ENCODE assay signal across 8 cellular contexts in genomic region chr19:53158119-53158656, GRCh38. TPM values are rescaled to one million over a fixed set of nuclear protein-coding genes. Genes with fewer than 3 reads are reported as not detected.
DNase-seq lines count a peak whose midpoint lies in the region; ATAC-seq and TF ChIP-seq lines count a peak whose summit lies in the region.

No MANE protein-coding gene starts in this region.

- peak overlapping the region; percentile 80 for H3K9ac ChIP-seq in Karpas-422 (ENCODE audit: low read length)

- no peaks in the 10 kb centered on the region for H3K9me2 ChIP-seq in Karpas-422 (replicated peaks; ENCODE audit: insufficient read depth, low read length)

- H3K9me3 Mint-ChIP-seq in activated T-helper 1 cell treated with anti-CD3 and anti-CD28 coated beads, Interleukin-12 subunit alpha, Interleukin-12 subunit beta, Interleukin-2, Interleukin-4 antibody, amounts not matched to agents 30 ng/mL and 10 ng/mL and 1 ng/mL, durations not matched to agents 14 hours and 24 hours and 36 hours: peaks cover 54% of the 10 kb centered on the region

- H3K27ac ChIP-seq in C4-2B (peak overlapping the region; percentile 8; the same call in 1 of the 2 replicates), Karpas-422 (ENCODE audit: low read length) (peak overlapping the region; percentile 22; the same call in 1 of the 2 replicates), gastroesophageal sphincter (peak overlapping the region; percentile 41 to 85 (median 76)), upper lobe of right lung (peak overlapping the region; percentile 71)

- H3K4me3 ChIP-seq in Karpas-422 (ENCODE audit: low read length) (peak overlapping the region; percentile 73), gastroesophageal sphincter (peak overlapping the region; percentile 62 to 66), neuron (ENCODE audit: low read length) (peak overlapping the region; percentile 83), upper lobe of right lung (peak overlapping the region; percentile 69)

- H4K20me1 ChIP-seq in Karpas-422 (ENCODE audit: insufficient read depth, low read depth, low read length): no peaks in the 10 kb centered on the region

- H3K27me3 ChIP-seq in Karpas-422 (ENCODE audit: low read length) (no peaks in the 10 kb centered on the region), gastroesophageal sphincter (no peaks in the 10 kb centered on the region), neuron (ENCODE audit: insufficient read depth, low read length) (no peaks in the 10 kb centered on the region), upper lobe of right lung (no peaks in the 10 kb centered on the region)

- TF ChIP-seq CTCF in C4-2B (conservative IDR thresholded peaks at IDR 0.05) (no peak), gastroesophageal sphincter (IDR thresholded peaks at IDR 0.05) (no peak), upper lobe of right lung (IDR thresholded peaks at IDR 0.05) (no peak)

- peaks cover 15% of the 10 kb centered on the region for H3K4me1 Mint-ChIP-seq in activated T-helper 1 cell treated with anti-CD3 and anti-CD28 coated beads, Interleukin-12 subunit alpha, Interleukin-12 subunit beta, Interleukin-2, Interleukin-4 antibody, amounts not matched to agents 30 ng/mL and 10 ng/mL and 1 ng/mL, durations not matched to agents 14 hours and 24 hours and 36 hours (ENCODE audit: low read depth)

- H3K36me3 ChIP-seq in Karpas-422 (ENCODE audit: insufficient read depth, low read length): peaks cover 38% of the 10 kb centered on the region
- H3K36me3 ChIP-seq in gastroesophageal sphincter: peaks cover 0 to 35% of the 10 kb centered on the region in 2 donors
- peaks cover 18% of the 10 kb centered on the region for H3K36me3 ChIP-seq in neuron (ENCODE audit: insufficient read depth, low read length)
- H3K36me3 ChIP-seq in upper lobe of right lung: no peaks in the 10 kb centered on the region

- DNase-seq in Karpas-422: peak; percentile 79
- peak; percentile 16 for DNase-seq in activated T-helper 1 cell treated with anti-CD3 and anti-CD28 coated beads, Interleukin-12 subunit alpha, Interleukin-12 subunit beta, Interleukin-2, Interleukin-4 antibody, amounts not matched to agents 30 ng/mL and 10 ng/mL and 1 ng/mL, durations not matched to agents 14 hours and 24 hours and 36 hours (ENCODE audit: low spot score)
- DNase-seq in upper lobe of right lung: peak; percentile 68
- DNase-seq in SIG-M5 (lab: John Stamatoyannopoulos, UW): no peak
- no peak for DNase-seq in SIG-M5 treated with dmso at 0.1 percent for 504 hours (lab: John Stamatoyannopoulos, UW; ENCODE audit: unreplicated experiment)

- WGBS in gastroesophageal sphincter (ENCODE audit: low coverage in 1 of 2), 2 donors: 2% methylated on average over 33 of the region's 41 CpGs; no CpG with 5 or more reads in 1 of the 2 donors

- H3K27me3 Mint-ChIP-seq in activated T-helper 1 cell treated with anti-CD3 and anti-CD28 coated beads, Interleukin-12 subunit alpha, Interleukin-12 subunit beta, Interleukin-2, Interleukin-4 antibody, amounts not matched to agents 30 ng/mL and 10 ng/mL and 1 ng/mL, durations not matched to agents 14 hours and 24 hours and 36 hours (ENCODE audit: insufficient read depth): no peaks in the 10 kb centered on the region

- H3K36me3 Mint-ChIP-seq in activated T-helper 1 cell treated with anti-CD3 and anti-CD28 coated beads, Interleukin-12 subunit alpha, Interleukin-12 subunit beta, Interleukin-2, Interleukin-4 antibody, amounts not matched to agents 30 ng/mL and 10 ng/mL and 1 ng/mL, durations not matched to agents 14 hours and 24 hours and 36 hours (ENCODE audit: low read depth): peaks cover 24% of the 10 kb centered on the region

- peak overlapping the region; percentile 85 for H3K4me3 Mint-ChIP-seq in activated T-helper 1 cell treated with anti-CD3 and anti-CD28 coated beads, Interleukin-12 subunit alpha, Interleukin-12 subunit beta, Interleukin-2, Interleukin-4 antibody, amounts not matched to agents 30 ng/mL and 10 ng/mL and 1 ng/mL, durations not matched to agents 14 hours and 24 hours and 36 hours

- H3K27ac Mint-ChIP-seq in activated T-helper 1 cell treated with anti-CD3 and anti-CD28 coated beads, Interleukin-12 subunit alpha, Interleukin-12 subunit beta, Interleukin-2, Interleukin-4 antibody, amounts not matched to agents 30 ng/mL and 10 ng/mL and 1 ng/mL, durations not matched to agents 14 hours and 24 hours and 36 hours: peak overlapping the region; percentile 71

- TF ChIP-seq EP300 in gastroesophageal sphincter (IDR thresholded peaks at IDR 0.05): no peak

- no peak for TF ChIP-seq POLR2A in gastroesophageal sphincter (IDR thresholded peaks at IDR 0.05)

- H3K4me1 ChIP-seq in Karpas-422 (ENCODE audit: low read length): peaks cover 18% of the 10 kb centered on the region
- H3K4me1 ChIP-seq in gastroesophageal sphincter: peaks cover 0 to 28% (median 10%) of the 10 kb centered on the region in 3 donors
- H3K4me1 ChIP-seq in neuron (ENCODE audit: insufficient read depth, low read length): peaks cover 6% of the 10 kb centered on the region
- H3K4me1 ChIP-seq in upper lobe of right lung: no peaks in the 10 kb centered on the region

- intact Hi-C loops in activated T-helper 1 cell treated with anti-CD3 and anti-CD28 coated beads, Interleukin-12 subunit alpha, Interleukin-12 subunit beta, Interleukin-2, Interleukin-4 antibody, amounts not matched to agents 30 ng/mL and 10 ng/mL and 1 ng/mL, durations not matched to agents 14 hours and 24 hours and 36 hours (cut with micrococcal nuclease): loop anchor here (2.0 kb wide), 1 partner anchor 175 kb away; the partner anchor contains the start of gene ZNF845
- intact Hi-C loops in upper lobe of right lung (cut with DNase I): no loop called here

- ATAC-seq in gastroesophageal sphincter (peak; percentile 17), upper lobe of right lung (peak; percentile 62)

- H2AFZ ChIP-seq in Karpas-422 (ENCODE audit: low read length) (no peak overlapping the region), neuron (ENCODE audit: low read depth, low read length) (peak overlapping the region; percentile 84)

- H3K9me3 ChIP-seq in Karpas-422 (ENCODE audit: low read length): peaks cover 14% of the 10 kb centered on the region
- peaks cover 0 to 16% (median 0%) of the 10 kb centered on the region in 3 donors for H3K9me3 ChIP-seq in gastroesophageal sphincter
- H3K9me3 ChIP-seq in neuron (ENCODE audit: low read length): peaks cover 11% of the 10 kb centered on the region
- H3K9me3 ChIP-seq in upper lobe of right lung: peaks cover 5% of the 10 kb centered on the region

- H3K79me2 ChIP-seq in Karpas-422 (ENCODE audit: low read length): peaks cover 53% of the 10 kb centered on the region

- peak overlapping the region; percentile 93 for H3K4me2 ChIP-seq in Karpas-422 (ENCODE audit: low read depth, low read length, poor library complexity, severe bottlenecking)

RNA-seq across cellular contexts. Expression of gene ZNF347, which starts 0.7 kb away (rescaled TPM):
- total RNA-seq in Karpas-422 (2014; rRNA removed; shearing (Covaris generic); ENCODE audit: low replicate concordance): 11.3 and 17.6 TPM in 2 replicates
- total RNA-seq in activated T-helper 1 cell treated with anti-CD3 and anti-CD28 coated beads, Interleukin-12 subunit alpha, Interleukin-12 subunit beta, Interleukin-2, Interleukin-4 antibody, amounts not matched to agents 30 ng/mL and 10 ng/mL and 1 ng/mL, durations not matched to agents 14 hours and 24 hours and 36 hours: 6.5 and 7.3 TPM in 2 replicates
- total RNA-seq in gastroesophageal sphincter: 10 to 100 TPM in 1 of 4 donors, 1 to 10 TPM in 3; 8.5 to 14.2 (median 8.8) TPM
- total RNA-seq in upper lobe of right lung: 16.2 TPM

RNA-seq across cellular contexts. Expression of gene ZNF415, which starts 25.5 kb away (rescaled TPM):
- total RNA-seq in Karpas-422 (2014; rRNA removed; shearing (Covaris generic); ENCODE audit: low replicate concordance): 9.1 and 11.1 TPM in 2 replicates
- total RNA-seq in activated T-helper 1 cell treated with anti-CD3 and anti-CD28 coated beads, Interleukin-12 subunit alpha, Interleukin-12 subunit beta, Interleukin-2, Interleukin-4 antibody, amounts not matched to agents 30 ng/mL and 10 ng/mL and 1 ng/mL, durations not matched to agents 14 hours and 24 hours and 36 hours: 0.20 and 0.21 TPM in 2 replicates
- 10 to 100 TPM in 3 of 4 donors, 1 to 10 TPM in 1; 8.6 to 35.0 (median 14.1) TPM for total RNA-seq in gastroesophageal sphincter
- 7.0 TPM for total RNA-seq in upper lobe of right lung

RNA-seq across cellular contexts. Expression of gene ZNF665, which starts 35.0 kb away (rescaled TPM):
- 9.3 and 52.1 TPM in 2 replicates for total RNA-seq in Karpas-422 (2014; rRNA removed; shearing (Covaris generic); ENCODE audit: low replicate concordance)
- total RNA-seq in activated T-helper 1 cell treated with anti-CD3 and anti-CD28 coated beads, Interleukin-12 subunit alpha, Interleukin-12 subunit beta, Interleukin-2, Interleukin-4 antibody, amounts not matched to agents 30 ng/mL and 10 ng/mL and 1 ng/mL, durations not matched to agents 14 hours and 24 hours and 36 hours: 1.6 and 2.6 TPM in 2 replicates
- total RNA-seq in gastroesophageal sphincter (10 to 100 TPM in 1 of 4 donors, 1 to 10 TPM in 3; 2.1 to 32.1 (median 4.1) TPM), upper lobe of right lung (6.0 TPM)

RNA-seq across cellular contexts. Expression of gene ZNF160, which starts 55.0 kb away (rescaled TPM):
- total RNA-seq in Karpas-422 (2014; rRNA removed; shearing (Covaris generic); ENCODE audit: low replicate concordance): 97.3 and 122 TPM in 2 replicates
- 26.0 and 27.8 TPM in 2 replicates for total RNA-seq in activated T-helper 1 cell treated with anti-CD3 and anti-CD28 coated beads, Interleukin-12 subunit alpha, Interleukin-12 subunit beta, Interleukin-2, Interleukin-4 antibody, amounts not matched to agents 30 ng/mL and 10 ng/mL and 1 ng/mL, durations not matched to agents 14 hours and 24 hours and 36 hours
- total RNA-seq in gastroesophageal sphincter: 10 to 100 TPM; 21.4 to 71.1 (median 31.7) TPM
- 35.3 TPM for total RNA-seq in upper lobe of right lung

Comparison
In these comparisons a context has a peak if more than half of its experiments do, and no peak if none do; other contexts are left out.
1. H3K27ac ChIP-seq: peak in every context shown above with its lines; median percentile 76 in gastroesophageal sphincter; 71 in upper lobe of right lung; 22 in Karpas-422; 8 in C4-2B.
2. DNase-seq: peak in Karpas-422 (single experiment), activated T-helper 1 cell treated with anti-CD3 and anti-CD28 coated beads, Interleukin-12 subunit alpha, Interleukin-12 subunit beta, Interleukin-2, Interleukin-4 antibody, amounts not matched to agents 30 ng/mL and 10 ng/mL and 1 ng/mL, durations not matched to agents 14 hours and 24 hours and 36 hours (single experiment) and upper lobe of right lung (single experiment); none in SIG-M5 (single experiment) and SIG-M5 treated with dmso at 0.1 percent for 504 hours (single experiment).
3. Peak in every context shown above with its lines, with median percentiles within 50 percentile points of each other: H3K4me3 ChIP-seq.